In the genomic region with DNA sequence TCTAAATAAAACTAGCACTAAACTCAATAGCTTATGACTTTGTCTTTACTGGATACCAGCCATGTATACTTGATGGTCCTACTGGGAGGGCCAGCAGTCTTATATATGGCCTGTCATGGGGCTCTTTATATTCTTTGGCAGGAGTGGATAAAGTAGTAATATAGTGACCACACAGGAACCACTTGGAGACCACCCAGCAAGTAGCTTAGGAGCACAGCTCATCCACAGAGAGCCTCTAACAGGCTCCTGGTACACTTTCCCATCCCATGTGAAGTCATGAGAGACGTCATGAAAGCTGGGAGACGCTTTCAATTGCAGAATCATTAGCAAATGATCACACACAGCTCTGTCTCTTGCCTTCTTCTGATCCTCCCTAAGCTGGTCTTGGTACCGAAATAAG, we compare ENCODE assay signal across 27 cellular contexts.
DNase-seq lines count a peak whose midpoint lies in the region; ATAC-seq, FAIRE-seq and TF ChIP-seq lines count a peak whose summit lies in the region.
"Had no signal": no experiment of that assay in that cellular context is flagged by ENCODE, and none has a peak within 500 bp of the region (broad histone marks: within the 10 kb centered on the region; RNA-seq: fewer than 3 reads in every experiment).

No MANE protein-coding gene starts in this region.

- H2BK12ac ChIP-seq in H1 (ENCODE audit: low read depth, low read length): no peak overlapping the region

- TF ChIP-seq RAD21 in H1 (IDR thresholded peaks at IDR 0.05 in 1 of 2, conservative IDR thresholded peaks at IDR 0.05 in 1 of 2; ENCODE audit: low read depth in 2 of 2, low read length in 2 of 2): no peak

- no peak overlapping the region for H4K8ac ChIP-seq in H1 (ENCODE audit: extremely low read depth, insufficient read depth, low read length)

- no peak overlapping the region for H3K18ac ChIP-seq in H1 (ENCODE audit: extremely low read depth, low read length)

- no peak overlapping the region for H2BK120ac ChIP-seq in H1 (replicated peaks; ENCODE audit: low read depth, low read length)

- POLR2A ChIA-PET in H1 (lab: Charles Lee; ENCODE audit: partially characterized antibody): interaction anchor here (1.4 kb wide), 1 partner anchor 14 kb away, joined by 4 read pairs; no protein-coding TSS in a partner anchor

- H4K5ac ChIP-seq in H1 (ENCODE audit: insufficient read length, low read depth, low read length): no peak overlapping the region

- in situ Hi-C loops in gastrocnemius medialis (cut with MboI; ENCODE audit: low sequenced_read_pairs in 4 of 4): no loop called here

- CTCF ChIA-PET in H1 (lab: Charles Lee; ENCODE audit: partially characterized antibody): interaction anchor here (1.2 kb wide), 2 partner anchors 14 to 32 kb away, joined by 3 to 4 read pairs; no protein-coding TSS in a partner anchor

- TF ChIP-seq EP300 in H1 (IDR thresholded peaks at IDR 0.05; ENCODE audit: borderline replicate concordance in 1 of 2, low read depth in 2 of 2, low read length in 2 of 2): no peak

- H4K91ac ChIP-seq in H1 (replicated peaks; ENCODE audit: insufficient read length, low read length): no peak overlapping the region

- H3K9ac ChIP-seq in H1 (replicated peaks in 1 of 4; ENCODE audit: extremely low read depth in 1 of 4, low read depth in 3 of 4, low read length in 3 of 4): no peak overlapping the region
- no peak overlapping the region for H3K9ac ChIP-seq in smooth muscle cell (ENCODE audit: low read depth)
- H3K9ac ChIP-seq: BLaER1 had no signal

- H3K56ac ChIP-seq in H1 (replicated peaks; ENCODE audit: insufficient read length, low read depth, low read length): no peak overlapping the region

- H3K36me3 ChIP-seq in SJCRH30: no peaks in the 10 kb centered on the region
- H3K36me3 ChIP-seq in H1 (ENCODE audit: control insufficient read depth in 2 of 4, insufficient read depth in 4 of 4, low read length in 3 of 4): no peaks in the 10 kb centered on the region
- H3K36me3 ChIP-seq in smooth muscle cell (ENCODE audit: low read depth): no peaks in the 10 kb centered on the region
- no peaks in the 10 kb centered on the region for H3K36me3 ChIP-seq in spleen
- no peaks in the 10 kb centered on the region for H3K36me3 ChIP-seq in left lung
- H3K36me3 ChIP-seq in gastrocnemius medialis: no peaks in the 10 kb centered on the region
- H3K36me3 ChIP-seq: BE2C, BLaER1 had no signal

- H3K27me3 ChIP-seq in SJCRH30 (no peaks in the 10 kb centered on the region), H1 (replicated peaks in 1 of 4; ENCODE audit: control insufficient read depth in 3 of 4, extremely low read depth in 1 of 4, insufficient read depth in 3 of 4, low read length in 3 of 4) (no peaks in the 10 kb centered on the region), smooth muscle cell (ENCODE audit: low read depth) (peaks cover 12% of the 10 kb centered on the region), spleen (replicated peaks in 1 of 7) (no peaks in the 10 kb centered on the region), left lung (no peaks in the 10 kb centered on the region), gastrocnemius medialis (no peaks in the 10 kb centered on the region)
- H3K27me3 ChIP-seq: BE2C, BLaER1 had no signal

- H2AFZ ChIP-seq in H1 (ENCODE audit: low read length) (0 out of 2 replicates have a peak overlapping the region, but pooled peaks have one; percentile 25), smooth muscle cell (ENCODE audit: low read depth) (no peak overlapping the region)

- H3F3A ChIP-seq in smooth muscle cell (ENCODE audit: low read depth): peaks cover 8% of the 10 kb centered on the region

- H3K79me2 ChIP-seq in H1 (ENCODE audit: control insufficient read depth in 1 of 2, insufficient read depth in 2 of 2, low read length in 2 of 2): no peaks in the 10 kb centered on the region
- H3K79me2 ChIP-seq in smooth muscle cell (ENCODE audit: low read depth): no peaks in the 10 kb centered on the region

- no peaks in the 10 kb centered on the region; the same call in 1 of the 2 replicates for H3K23me2 ChIP-seq in H1 (ENCODE audit: low read depth, low read length)

- H3K4me1 ChIP-seq in SJCRH30 (peaks cover 32% of the 10 kb centered on the region), H1 (replicated peaks in 1 of 4; ENCODE audit: control insufficient read depth in 3 of 4, insufficient read depth in 4 of 4, low read length in 3 of 4) (peaks cover 0 to 14% (median 9%) of the 10 kb centered on the region in 4 experiments; a peak in 4 of 7 replicates), smooth muscle cell (ENCODE audit: low read depth) (peaks cover 17% of the 10 kb centered on the region), spleen (no peaks in the 10 kb centered on the region), left lung (no peaks in the 10 kb centered on the region), gastrocnemius medialis (peaks cover 0 to 3% of the 10 kb centered on the region in 2 donors)
- H3K4me1 ChIP-seq: BE2C had no signal

- H2AK5ac ChIP-seq in H1 (ENCODE audit: low read depth, low read length): no peak overlapping the region

- H4K20me1 ChIP-seq in H1 (replicated peaks in 1 of 2; ENCODE audit: control insufficient read depth in 1 of 2, insufficient read depth in 2 of 2, low read length in 2 of 2) (no peaks in the 10 kb centered on the region), smooth muscle cell (ENCODE audit: low read depth) (no peaks in the 10 kb centered on the region)
- H4K20me1 ChIP-seq: BLaER1 had no signal

- no peak overlapping the region for H2BK5ac ChIP-seq in H1 (ENCODE audit: low read depth, low read length)

- H3K79me1 ChIP-seq in H1 (ENCODE audit: low read depth, low read length): no peaks in the 10 kb centered on the region

- H3K4me3 ChIP-seq in SJCRH30 (no peak overlapping the region), H1 (ENCODE audit: extremely low read depth in 1 of 4, insufficient read depth in 2 of 4, low read depth in 3 of 4, low read length in 4 of 4) (no peak overlapping the region), smooth muscle cell (no peak overlapping the region), spleen (no peak overlapping the region), left lung (no peak overlapping the region), gastrocnemius medialis (no peak overlapping the region)
- H3K4me3 ChIP-seq: BLaER1, GM12878 had no signal

- H3K4ac ChIP-seq in H1 (replicated peaks; ENCODE audit: insufficient read length, low read depth, low read length): no peak overlapping the region

- no peaks in the 10 kb centered on the region for H3K9me3 ChIP-seq in SJCRH30 (replicated peaks)
- no peaks in the 10 kb centered on the region for H3K9me3 ChIP-seq in H1 (ENCODE audit: insufficient read depth in 2 of 2, low read depth in 1 of 2, low read length in 1 of 2)
- H3K9me3 ChIP-seq in smooth muscle cell (replicated peaks; ENCODE audit: low read depth): no peaks in the 10 kb centered on the region
- H3K9me3 ChIP-seq in spleen: no peaks in the 10 kb centered on the region
- no peaks in the 10 kb centered on the region for H3K9me3 ChIP-seq in left lung
- H3K9me3 ChIP-seq in gastrocnemius medialis: no peaks in the 10 kb centered on the region
- H3K9me3 ChIP-seq: BE2C, BLaER1, Caco-2 had no signal

- no peak for ATAC-seq in left lung
- ATAC-seq in gastrocnemius medialis: no peak
- ATAC-seq: CD8-positive, alpha-beta T cell; GM12878 had no signal

- H3K4me2 ChIP-seq in H1 (ENCODE audit: insufficient read depth in 1 of 2, low read depth in 2 of 2, low read length in 2 of 2): no peak overlapping the region
- H3K4me2 ChIP-seq in smooth muscle cell: peak overlapping the region; percentile 72
- H3K4me2 ChIP-seq: BLaER1 had no signal

- DNase-seq in SJCRH30: peak; percentile 50 to 68
- no peak for DNase-seq in H1 (ENCODE audit: low read depth in 1 of 2, low spot score in 2 of 2)
- DNase-seq in smooth muscle cell (lab: John Stamatoyannopoulos, UW; ENCODE audit: unreplicated experiment): no peak
- no peak for DNase-seq in spleen
- DNase-seq in DMS 273 (lab: John Stamatoyannopoulos, UW; ENCODE audit: unreplicated experiment): no peak
- no peak for DNase-seq in left lung
- no peak for DNase-seq in gastrocnemius medialis
- DNase-seq: 8988T; ACHN; BE2C; C1 segment of cervical spinal cord; Caco-2; Calu3; CD4-positive, alpha-beta T cell; CD8-positive, alpha-beta T cell; DMS 273 treated with DMSO at 0.1 percent for 48 hours; DMS53; DMS79; DND-41; EL; GDM1 had no signal

- TF ChIP-seq CTCF in H1 (IDR thresholded peaks at IDR 0.05; ENCODE audit: control extremely low read depth in 1 of 3, insufficient read depth in 1 of 3, low read depth in 1 of 3, low read length in 3 of 3): no peak
- TF ChIP-seq CTCF in smooth muscle cell (IDR thresholded peaks at IDR 0.05; ENCODE audit: borderline replicate concordance, insufficient read depth, poor library complexity, severe bottlenecking): no peak
- TF ChIP-seq CTCF in spleen (IDR thresholded peaks at IDR 0.05 in 8 of 11, conservative IDR thresholded peaks at IDR 0.05 in 3 of 11): no peak
- TF ChIP-seq CTCF in left lung (IDR thresholded peaks at IDR 0.05): no peak
- no peak for TF ChIP-seq CTCF in gastrocnemius medialis (IDR thresholded peaks at IDR 0.05 in 4 of 5, conservative IDR thresholded peaks at IDR 0.05 in 1 of 5)

- TF ChIP-seq POLR2A in H1 (IDR thresholded peaks at IDR 0.05; ENCODE audit: control extremely low read depth in 1 of 2, low read depth in 2 of 2, low read length in 2 of 2): no peak
- no peak for TF ChIP-seq POLR2A in spleen (IDR thresholded peaks at IDR 0.05)
- no peak for TF ChIP-seq POLR2A in gastrocnemius medialis (IDR thresholded peaks at IDR 0.05)

- H3K23ac ChIP-seq in H1 (ENCODE audit: insufficient read length): no peak overlapping the region

- no peak for FAIRE-seq in H1 (lab: Jason Lieb, UNC)
- FAIRE-seq: A204.1, D721Med, GM12878, GM12892, GM18507 had no signal

- H3K27ac ChIP-seq in SJCRH30 (no peak overlapping the region), H1 (ENCODE audit: low read depth, low read length) (no peak overlapping the region), smooth muscle cell (ENCODE audit: low read depth) (no peak overlapping the region), spleen (no peak overlapping the region), left lung (no peak overlapping the region), gastrocnemius medialis (no peak overlapping the region)
- H3K27ac ChIP-seq: BLaER1 had no signal

- no peak overlapping the region for H3K14ac ChIP-seq in H1 (ENCODE audit: insufficient read length)

- H2BK20ac ChIP-seq in H1 (ENCODE audit: low read length): no peak overlapping the region

- H2BK15ac ChIP-seq in H1 (ENCODE audit: low read length): no peak overlapping the region

- intact Hi-C loops in spleen (cut with DNase I; ENCODE audit: low total_unique reads) (no loop called here), left lung (cut with DNase I) (no loop called here), gastrocnemius medialis (cut with DNase I; ENCODE audit: low total_unique reads) (no loop called here)

- 63% methylated on average over 3 of the region's 3 CpGs; no CpG with 5 or more reads in 1 of the 2 experiments for WGBS in H1 (ENCODE audit: extremely low coverage in 1 of 2, insufficient coverage in 1 of 2, insufficient read length in 1 of 2, insufficient replicate concordance in 2 of 2, low coverage in 1 of 2, low lambda C conversion rate in 2 of 2, missing lambda C conversion rate in 1 of 2), 2 experiments
- WGBS in smooth muscle cell (ENCODE audit: low lambda C conversion rate): 66% methylated on average over 3 of the region's 3 CpGs
- 54 to 71% (median 56%) methylated on average over 3 of the region's 3 CpGs for WGBS in spleen, 5 donors

TF ChIP-seq in H1, 55 proteins besides CTCF, POLR2A, EP300 and RAD21 (continues in another document):
- TF ChIP-seq SP2 (IDR thresholded peaks at IDR 0.05; ENCODE audit: low read length) (no peak), SP4 (IDR thresholded peaks at IDR 0.05; ENCODE audit: low read length) (no peak)

Comparison
In these comparisons a context has a peak if more than half of its experiments do, and no peak if none do; other contexts are left out.
1. DNase-seq: peak in SJCRH30 (2 of 2); none in H1 (0 of 2), smooth muscle cell (single experiment), spleen (single experiment), DMS 273 (single experiment), left lung (0 of 2) and gastrocnemius medialis (0 of 2).